Comparison of ENCODE assay signal across 11 cellular contexts in genomic region chr2:27493948-27494283, GRCh38. TPM values are rescaled to one million over a fixed set of nuclear protein-coding genes. Genes with fewer than 3 reads are reported as not detected.
DNase-seq lines count a peak whose midpoint lies in the region; ATAC-seq and TF ChIP-seq lines count a peak whose summit lies in the region.
"Had no signal": no experiment of that assay in that cellular context is flagged by ENCODE, and none has a peak within 500 bp of the region (broad histone marks: within the 10 kb centered on the region; RNA-seq: fewer than 3 reads in every experiment).

No MANE protein-coding gene starts in this region.

- H3K27me3 ChIP-seq in parathyroid adenoma (ENCODE audit: control insufficient read depth, insufficient read depth, low read length) = no peaks in the 10 kb centered on the region

- H3K4me1 Mint-ChIP-seq in activated naive CD8-positive, alpha-beta T cell (ENCODE audit: low read depth) = peaks cover 27% of the 10 kb centered on the region

- DNase-seq in ELF-1 (ENCODE audit: low read depth, low spot score) = peak; percentile 14
- no peak for DNase-seq in fibroblast of the aortic adventitia (ENCODE audit: low read depth)
- DNase-seq in SW 1271 (lab: John Stamatoyannopoulos, UW) = no peak
- no peak for DNase-seq in stimulated activated CD4-positive, alpha-beta T cell treated with anti-CD3 and anti-CD28 coated beads, Interleukin-2, amount 100 ng/mL, for 24 hours
- no peak for DNase-seq in NCI-H1105 treated with DMSO at 0.1 percent for 48 hours (lab: John Stamatoyannopoulos, UW)
- DNase-seq: hippocampal formation had no signal

- no peak overlapping the region for H3K27ac Mint-ChIP-seq in activated naive CD8-positive, alpha-beta T cell

- H2AFZ ChIP-seq in parathyroid adenoma = peak overlapping the region; percentile 77

- H3K4me1 ChIP-seq in parathyroid adenoma = peaks cover 5% of the 10 kb centered on the region

- no peaks in the 10 kb centered on the region for H3K36me3 Mint-ChIP-seq in activated naive CD8-positive, alpha-beta T cell

- H3K4me2 ChIP-seq in parathyroid adenoma (ENCODE audit: low read length) = peak overlapping the region; percentile 89

- no peaks in the 10 kb centered on the region for H3K36me3 ChIP-seq in parathyroid adenoma (ENCODE audit: control insufficient read depth, insufficient read depth, low read length)

- H3K4me3 ChIP-seq in fibroblast of the aortic adventitia (ENCODE audit: low read depth, low read length) (peak overlapping the region; percentile 74), parathyroid adenoma (ENCODE audit: low read depth, low read length) (peak overlapping the region; percentile 64)

- no peak for ATAC-seq in GM21526 (IDR thresholded peaks at IDR 0.05; ENCODE audit: low FRiP score, unreplicated experiment)

- no peaks in the 10 kb centered on the region for H3K79me2 ChIP-seq in parathyroid adenoma

- no peaks in the 10 kb centered on the region for H3K9me3 Mint-ChIP-seq in activated naive CD8-positive, alpha-beta T cell (ENCODE audit: low read depth)

- H3K9ac ChIP-seq in parathyroid adenoma = no peak overlapping the region

- H3K27ac ChIP-seq in parathyroid adenoma = no peak overlapping the region

- H3K4me3 Mint-ChIP-seq in activated naive CD8-positive, alpha-beta T cell = peak overlapping the region; percentile 67

- H3K27me3 Mint-ChIP-seq in activated naive CD8-positive, alpha-beta T cell = peaks cover 23% of the 10 kb centered on the region

- TF ChIP-seq CTCF in fibroblast of the aortic adventitia (IDR thresholded peaks at IDR 0.05; ENCODE audit: insufficient read depth, low read length) (no peak), parathyroid adenoma (IDR thresholded peaks at IDR 0.05) (no peak)

- H3K9me3 ChIP-seq in parathyroid adenoma (ENCODE audit: control insufficient read depth, low read length) = no peaks in the 10 kb centered on the region

RNA-seq across cellular contexts. Expression of gene FNDC4, which starts 1.1 kb away (rescaled TPM):
- 7.3 and 45.8 TPM in 2 replicates for total RNA-seq in fibroblast of the aortic adventitia (ENCODE audit: low replicate concordance)

RNA-seq across cellular contexts. Expression of gene GCKR, which starts 2.7 kb away (rescaled TPM):
- total RNA-seq in fibroblast of the aortic adventitia (ENCODE audit: low replicate concordance) = 4.5 and 4.9 TPM in 2 replicates
- total RNA-seq: M059J had no signal

RNA-seq across cellular contexts. Expression of gene IFT172, which starts 4.4 kb away (rescaled TPM):
- 24.4 and 25.7 TPM in 2 replicates for total RNA-seq in fibroblast of the aortic adventitia (ENCODE audit: low replicate concordance)

RNA-seq across cellular contexts. Expression of gene KRTCAP3, which starts 51.7 kb away (rescaled TPM):
- total RNA-seq in fibroblast of the aortic adventitia (ENCODE audit: low replicate concordance) = not detected in 2 replicates
- total RNA-seq: Daoy, M059J had no signal
